22 cellular contexts compared by ENCODE assay signal in the genomic region with DNA sequence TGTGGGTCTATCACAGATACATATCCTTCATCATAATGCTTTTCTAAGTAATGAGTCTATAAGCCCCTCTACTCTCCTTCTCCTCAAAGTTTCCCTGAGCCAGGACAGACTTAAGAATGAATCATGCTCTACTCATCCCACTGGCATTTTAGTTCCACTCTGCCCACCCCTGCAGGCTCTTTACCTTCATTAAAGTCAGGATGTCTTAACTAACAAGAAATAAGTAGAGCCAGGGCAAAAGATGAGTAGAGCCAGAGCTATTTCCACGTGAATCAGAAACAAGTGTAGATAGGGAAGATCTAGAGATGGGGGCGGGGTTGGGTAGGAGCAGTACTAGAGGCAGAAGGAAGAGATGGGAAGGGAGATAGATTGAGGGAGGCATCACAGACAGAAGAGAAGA.
DNase-seq lines count a peak whose midpoint lies in the region; FAIRE-seq and TF ChIP-seq lines count a peak whose summit lies in the region.
"Had no signal": no experiment of that assay in that cellular context is flagged by ENCODE, and none has a peak within 500 bp of the region (broad histone marks: within the 10 kb centered on the region; RNA-seq: fewer than 3 reads in every experiment).

No MANE protein-coding gene starts in this region.

- H3K36me3 ChIP-seq in BJ (ENCODE audit: control insufficient read depth, insufficient read depth, low read length) (no peaks in the 10 kb centered on the region), bronchial epithelial cell (ENCODE audit: control insufficient read depth, insufficient read depth, low read length) (no peaks in the 10 kb centered on the region), mesodermal cell (ENCODE audit: control insufficient read depth, insufficient read depth, low read length) (no peaks in the 10 kb centered on the region), ovary (no peaks in the 10 kb centered on the region)
- H3K36me3 ChIP-seq: neutrophil, SJCRH30, upper lobe of left lung had no signal

- no peak overlapping the region for H3K27ac Mint-ChIP-seq in activated T-helper 1 cell treated with anti-CD3 and anti-CD28 coated beads, Interleukin-12 subunit alpha, Interleukin-12 subunit beta, Interleukin-2, Interleukin-4 antibody, amounts not matched to agents 30 ng/mL and 10 ng/mL and 1 ng/mL, durations not matched to agents 14 hours and 24 hours and 36 hours
- H3K27ac Mint-ChIP-seq: activated naive CD4-positive, alpha-beta T cell treated with anti-CD3 and anti-CD28 coated beads, Interleukin-2, amount 50 U/mL, for 24 hours had no signal

- H3K27me3 Mint-ChIP-seq in activated T-helper 1 cell treated with anti-CD3 and anti-CD28 coated beads, Interleukin-12 subunit alpha, Interleukin-12 subunit beta, Interleukin-2, Interleukin-4 antibody, amounts not matched to agents 30 ng/mL and 10 ng/mL and 1 ng/mL, durations not matched to agents 14 hours and 24 hours and 36 hours (ENCODE audit: insufficient read depth) = no peaks in the 10 kb centered on the region
- H3K27me3 Mint-ChIP-seq: activated naive CD4-positive, alpha-beta T cell treated with anti-CD3 and anti-CD28 coated beads, Interleukin-2, amount 50 U/mL, for 24 hours had no signal

- H3K27ac ChIP-seq in mesodermal cell (ENCODE audit: low read depth, low read length, severe bottlenecking) (peak overlapping the region; percentile 10), ovary (no peak overlapping the region)
- H3K27ac ChIP-seq: neutrophil, SJCRH30, upper lobe of left lung had no signal

- CTCF ChIA-PET in BJ (lab: Yijun Ruan, JAX) = interaction anchor here (1.2 kb wide), 1 partner anchor 22 kb away, joined by 3 read pairs; no protein-coding TSS in a partner anchor

- TF ChIP-seq EP300 in ovary (IDR thresholded peaks at IDR 0.05) = no peak

- intact Hi-C loops in ovary (cut with DNase I) = no loop called here
- intact Hi-C loops in activated T-helper 1 cell treated with anti-CD3 and anti-CD28 coated beads, Interleukin-12 subunit alpha, Interleukin-12 subunit beta, Interleukin-2, Interleukin-4 antibody, amounts not matched to agents 30 ng/mL and 10 ng/mL and 1 ng/mL, durations not matched to agents 14 hours and 24 hours and 36 hours (cut with micrococcal nuclease) = no loop called here

- H3K4me1 ChIP-seq in mesodermal cell (ENCODE audit: control insufficient read depth, insufficient read depth, low read length, poor library complexity, severe bottlenecking) = peaks cover 25% of the 10 kb centered on the region
- no peaks in the 10 kb centered on the region for H3K4me1 ChIP-seq in ovary (ENCODE audit: insufficient read depth)
- H3K4me1 ChIP-seq: SJCRH30, upper lobe of left lung had no signal

- peaks cover 9% of the 10 kb centered on the region for H3K9me3 Mint-ChIP-seq in activated T-helper 1 cell treated with anti-CD3 and anti-CD28 coated beads, Interleukin-12 subunit alpha, Interleukin-12 subunit beta, Interleukin-2, Interleukin-4 antibody, amounts not matched to agents 30 ng/mL and 10 ng/mL and 1 ng/mL, durations not matched to agents 14 hours and 24 hours and 36 hours
- H3K9me3 Mint-ChIP-seq: activated naive CD4-positive, alpha-beta T cell treated with anti-CD3 and anti-CD28 coated beads, Interleukin-2, amount 50 U/mL, for 24 hours had no signal

- peaks cover 2% of the 10 kb centered on the region for H3K36me3 Mint-ChIP-seq in activated T-helper 1 cell treated with anti-CD3 and anti-CD28 coated beads, Interleukin-12 subunit alpha, Interleukin-12 subunit beta, Interleukin-2, Interleukin-4 antibody, amounts not matched to agents 30 ng/mL and 10 ng/mL and 1 ng/mL, durations not matched to agents 14 hours and 24 hours and 36 hours (ENCODE audit: low read depth)
- H3K36me3 Mint-ChIP-seq: activated naive CD4-positive, alpha-beta T cell treated with anti-CD3 and anti-CD28 coated beads, Interleukin-2, amount 50 U/mL, for 24 hours had no signal

- peak; percentile 64 for DNase-seq in BJ (ENCODE audit: low read depth)
- DNase-seq in NCI-H226 = peak; percentile 87
- peak; percentile 88 for DNase-seq in bronchial epithelial cell (ENCODE audit: low read depth)
- no peak for DNase-seq in ovary
- no peak for DNase-seq in activated T-helper 1 cell treated with anti-CD3 and anti-CD28 coated beads, Interleukin-12 subunit alpha, Interleukin-12 subunit beta, Interleukin-2, Interleukin-4 antibody, amounts not matched to agents 30 ng/mL and 10 ng/mL and 1 ng/mL, durations not matched to agents 14 hours and 24 hours and 36 hours (ENCODE audit: low spot score)
- no peak for DNase-seq in stimulated activated CD4-positive, alpha-beta T cell treated with anti-CD3 and anti-CD28 coated beads, Interleukin-2, amount 100 ng/mL, for 24 hours
- no peak for DNase-seq in Ammon's horn (ENCODE audit: low spot score)
- DNase-seq: activated CD4-positive, alpha-beta T cell treated with anti-CD3 and anti-CD28 coated beads for 48 hours; AML-193; DMS 273 treated with DMSO at 0.1 percent for 48 hours; effector CD8-positive, alpha-beta T cell; Karpas-422; midbrain; NCI-H510A; SJCRH30; small intestine; stimulated activated naive CD4-positive, alpha-beta T cell; T-helper 9 cell; upper lobe of left lung had no signal

- WGBS in mesodermal cell (ENCODE audit: insufficient coverage in 2 of 2), 2 experiments = 83 to 85% methylated on average over 2 of the region's 2 CpGs
- WGBS in ovary, 3 donors = 73 to 76% (median 74%) methylated on average over 2 of the region's 2 CpGs

- FAIRE-seq in bronchial epithelial cell (lab: Jason Lieb, UNC) = no peak
- FAIRE-seq: small intestine had no signal

- peaks cover 29% of the 10 kb centered on the region for H3K4me1 Mint-ChIP-seq in activated T-helper 1 cell treated with anti-CD3 and anti-CD28 coated beads, Interleukin-12 subunit alpha, Interleukin-12 subunit beta, Interleukin-2, Interleukin-4 antibody, amounts not matched to agents 30 ng/mL and 10 ng/mL and 1 ng/mL, durations not matched to agents 14 hours and 24 hours and 36 hours (ENCODE audit: low read depth)

- TF ChIP-seq POLR2A in ovary (IDR thresholded peaks at IDR 0.05) = no peak

- H3K4me3 ChIP-seq in BJ (ENCODE audit: low read depth, low read length) (no peak overlapping the region), bronchial epithelial cell (ENCODE audit: low read depth, low read length) (no peak overlapping the region), mesodermal cell (ENCODE audit: extremely low read depth, insufficient read depth, low read length, poor library complexity, severe bottlenecking) (no peak overlapping the region), ovary (no peak overlapping the region)
- H3K4me3 ChIP-seq: SJCRH30, upper lobe of left lung had no signal

- H3K9me3 ChIP-seq in mesodermal cell (ENCODE audit: control insufficient read depth, low read length) (no peaks in the 10 kb centered on the region), ovary (no peaks in the 10 kb centered on the region)
- H3K9me3 ChIP-seq: neutrophil, SJCRH30 had no signal

- no peak for TF ChIP-seq CTCF in BJ (IDR thresholded peaks at IDR 0.05; ENCODE audit: insufficient read depth, low read depth, low read length)
- TF ChIP-seq CTCF in bronchial epithelial cell (IDR thresholded peaks at IDR 0.05; ENCODE audit: insufficient read depth, low read length, severe bottlenecking) = no peak
- no peak for TF ChIP-seq CTCF in ovary (IDR thresholded peaks at IDR 0.05)

- POLR2A ChIA-PET in BJ (lab: Charles Lee) = interaction anchor here (0.7 kb wide), 1 partner anchor 426 kb away, joined by 3 read pairs; no protein-coding TSS in a partner anchor

- no peak overlapping the region for H3K4me3 Mint-ChIP-seq in activated T-helper 1 cell treated with anti-CD3 and anti-CD28 coated beads, Interleukin-12 subunit alpha, Interleukin-12 subunit beta, Interleukin-2, Interleukin-4 antibody, amounts not matched to agents 30 ng/mL and 10 ng/mL and 1 ng/mL, durations not matched to agents 14 hours and 24 hours and 36 hours
- H3K4me3 Mint-ChIP-seq: activated naive CD4-positive, alpha-beta T cell treated with anti-CD3 and anti-CD28 coated beads, Interleukin-2, amount 50 U/mL, for 24 hours had no signal

- no peaks in the 10 kb centered on the region for H3K27me3 ChIP-seq in BJ (ENCODE audit: control insufficient read depth, insufficient read depth, low read length)
- no peaks in the 10 kb centered on the region for H3K27me3 ChIP-seq in bronchial epithelial cell (ENCODE audit: control insufficient read depth, insufficient read depth, low read length)
- no peaks in the 10 kb centered on the region for H3K27me3 ChIP-seq in ovary
- H3K27me3 ChIP-seq: neutrophil, SJCRH30, upper lobe of left lung had no signal

Comparison
In these comparisons a context has a peak if more than half of its experiments do, and no peak if none do; other contexts are left out.
1. DNase-seq: peak in BJ (single experiment), NCI-H226 (single experiment) and bronchial epithelial cell (single experiment); none in ovary (0 of 5), activated T-helper 1 cell treated with anti-CD3 and anti-CD28 coated beads, Interleukin-12 subunit alpha, Interleukin-12 subunit beta, Interleukin-2, Interleukin-4 antibody, amounts not matched to agents 30 ng/mL and 10 ng/mL and 1 ng/mL, durations not matched to agents 14 hours and 24 hours and 36 hours (single experiment), stimulated activated CD4-positive, alpha-beta T cell treated with anti-CD3 and anti-CD28 coated beads, Interleukin-2, amount 100 ng/mL, for 24 hours (0 of 2) and Ammon's horn (single experiment).